ENCODE assay signal across 10 cellular contexts in the genomic region with DNA sequence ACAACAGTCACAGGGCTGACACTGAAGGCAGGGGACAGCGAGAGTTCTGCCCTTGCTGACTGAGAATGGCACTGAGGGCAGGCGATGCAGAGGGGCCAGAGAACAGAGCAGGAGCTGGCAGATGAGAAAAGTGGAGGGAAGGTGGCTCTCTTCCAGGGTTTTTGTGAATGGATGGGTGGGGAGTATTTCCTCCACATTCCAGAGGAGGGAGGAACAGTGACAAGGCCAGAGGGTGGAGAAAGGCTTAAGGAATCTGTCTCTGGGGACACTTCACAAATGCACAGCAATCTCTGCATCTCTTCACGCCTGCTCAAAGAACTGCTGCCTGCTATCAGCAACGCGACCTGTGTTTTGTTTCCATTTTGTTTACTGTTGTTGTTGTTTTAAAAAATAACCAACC.
A peak's percentile ranks its signal among the peaks of the same experiment; 100 is the strongest.
DNase-seq lines count a peak whose midpoint lies in the region; TF ChIP-seq lines count a peak whose summit lies in the region.
"Had no signal": no experiment of that assay in that cellular context is flagged by ENCODE, and none has a peak within 500 bp of the region (broad histone marks: within the 10 kb centered on the region; RNA-seq: fewer than 3 reads in every experiment).

No MANE protein-coding gene starts in this region.

- no peak for TF ChIP-seq CTCF in osteoblast (IDR thresholded peaks at IDR 0.05; ENCODE audit: extremely low read depth, low read depth, low read length)

- H4K20me1 ChIP-seq in osteoblast (ENCODE audit: insufficient read depth, low read length) = peaks cover 9% of the 10 kb centered on the region

- H3K36me3 ChIP-seq in osteoblast (ENCODE audit: insufficient read depth, low read length) = peaks cover 3% of the 10 kb centered on the region

- peak overlapping the region; percentile 30 for H3K4me2 ChIP-seq in osteoblast (ENCODE audit: insufficient read depth, low read length)

- H3K4me1 ChIP-seq in osteoblast (ENCODE audit: insufficient read depth, low read length) = peaks cover 11% of the 10 kb centered on the region

- DNase-seq in GM04504 (ENCODE audit: low read depth) (peak; percentile 51), RPMI7951 (ENCODE audit: low read depth) (peak; percentile 80), fibroblast of the conjunctiva (ENCODE audit: low read depth) (peak; percentile 49), osteoblast (ENCODE audit: insufficient read length, low spot score, missing footprints) (peak; percentile 85), NCI-H1092 treated with DMSO at 0.1 percent for 48 hours (lab: John Stamatoyannopoulos, UW) (no peak), COR-L47 (lab: John Stamatoyannopoulos, UW) (no peak), T-helper 9 cell (no peak)
- DNase-seq in stimulated activated CD4-positive, alpha-beta T cell treated with anti-CD3 and anti-CD28 coated beads, Interleukin-2, amount 100 ng/mL, for 24 hours = no peak
- DNase-seq: activated CD8-positive, alpha-beta memory T cell treated with anti-CD3 and anti-CD28 coated beads, Interleukin-2, amount 50 U/mL, for 4 hours; DMS153 had no signal

- no peaks in the 10 kb centered on the region for H3K27me3 ChIP-seq in osteoblast (ENCODE audit: insufficient read depth, low read length)

- H3K4me3 ChIP-seq in osteoblast (ENCODE audit: insufficient read depth, low read length) = no peak overlapping the region

- H3K79me2 ChIP-seq in osteoblast (ENCODE audit: insufficient read depth, low read length) = peaks cover 4% of the 10 kb centered on the region

- no peak overlapping the region for H2AFZ ChIP-seq in osteoblast (ENCODE audit: low read length)

- no peaks in the 10 kb centered on the region for H3K9me3 ChIP-seq in osteoblast (ENCODE audit: low read depth, low read length)

- H3K27ac ChIP-seq in osteoblast (ENCODE audit: low read depth, low read length) = no peak overlapping the region

Comparison
In these comparisons a context has a peak if more than half of its experiments do, and no peak if none do; other contexts are left out.
1. DNase-seq: peak in GM04504 (single experiment), RPMI7951 (single experiment), fibroblast of the conjunctiva (single experiment) and osteoblast (single experiment); none in NCI-H1092 treated with DMSO at 0.1 percent for 48 hours (single experiment), COR-L47 (single experiment), T-helper 9 cell (single experiment) and stimulated activated CD4-positive, alpha-beta T cell treated with anti-CD3 and anti-CD28 coated beads, Interleukin-2, amount 100 ng/mL, for 24 hours (0 of 2).